18 cellular contexts compared by ENCODE assay signal in genomic region chr20:18032977-18033892, GRCh38. TPM values are rescaled to one million over a fixed set of nuclear protein-coding genes. Genes with fewer than 3 reads are reported as not detected.
DNase-seq lines count a peak whose midpoint lies in the region; ATAC-seq, FAIRE-seq and TF ChIP-seq lines count a peak whose summit lies in the region.
"Had no signal": no experiment of that assay in that cellular context is flagged by ENCODE, and none has a peak within 500 bp of the region (broad histone marks: within the 10 kb centered on the region; RNA-seq: fewer than 3 reads in every experiment).

No MANE protein-coding gene starts in this region.

- no peaks in the 10 kb centered on the region for H3K9me3 ChIP-seq in tibial nerve

- FAIRE-seq in urothelium cell line (lab: Jason Lieb, UNC): no peak

- H3K27ac ChIP-seq in tibial nerve: no peak overlapping the region
- H3K27ac ChIP-seq: 22Rv1, brain microvascular endothelial cell had no signal

- TF ChIP-seq POLR2A in tibial nerve (IDR thresholded peaks at IDR 0.05): no peak

- DNase-seq in DMS 273 (lab: John Stamatoyannopoulos, UW; ENCODE audit: unreplicated experiment) (peak; percentile 5), DMS 273 treated with DMSO at 0.1 percent for 48 hours (lab: John Stamatoyannopoulos, UW) (no peak), choroid plexus epithelial cell (ENCODE audit: low read depth) (no peak), left colon (peak; percentile 74 to 83), urothelium cell line (ENCODE audit: low spot score) (peak; percentile 54), Right ventricle myocardium superior (no peak), tibial nerve (ENCODE audit: low spot score in 2 of 2) (no peak), CD1c-positive myeloid dendritic cell (ENCODE audit: extremely low spot score) (no peak)
- DNase-seq: activated CD4-positive, alpha-beta T cell treated with anti-CD3 and anti-CD28 coated beads for 4 hours; brain microvascular endothelial cell; effector memory CD8-positive, alpha-beta T cell; foreskin fibroblast; GF-D8; immature natural killer cell; NCI-H1930; NCI-H774; stimulated activated CD4-positive, alpha-beta T cell treated with anti-CD3 and anti-CD28 coated beads, Interleukin-12 subunit alpha, Interleukin-12 subunit beta, amount 100 ng/mL, for 4 hours had no signal

- H3K27me3 ChIP-seq in tibial nerve: no peaks in the 10 kb centered on the region
- H3K27me3 ChIP-seq: brain microvascular endothelial cell had no signal

- peak; percentile 25 for TF ChIP-seq CTCF in choroid plexus epithelial cell (conservative IDR thresholded peaks at IDR 0.05; ENCODE audit: low read depth, low read length)
- TF ChIP-seq CTCF in tibial nerve (IDR thresholded peaks at IDR 0.05): no peak

- no peaks in the 10 kb centered on the region for H3K36me3 ChIP-seq in tibial nerve
- H3K36me3 ChIP-seq: brain microvascular endothelial cell had no signal

- no peaks in the 10 kb centered on the region for H3K4me1 ChIP-seq in tibial nerve

- no peak overlapping the region for H3K4me3 ChIP-seq in choroid plexus epithelial cell (ENCODE audit: low read depth, low read length)
- H3K4me3 ChIP-seq in tibial nerve: no peak overlapping the region

- ATAC-seq in left colon (peak; percentile 86), Right ventricle myocardium superior (ENCODE audit: poor library complexity) (no peak)
- ATAC-seq: effector memory CD8-positive, alpha-beta T cell had no signal

- intact Hi-C loops in left colon (cut with DNase I, micrococcal nuclease) (no loop called here), Right ventricle myocardium superior (cut with DNase I) (no loop called here)

- WGBS in tibial nerve, 2 donors: 43 to 46% methylated on average over 16 to 17 of the region's 17 CpGs

- TF ChIP-seq EP300 in tibial nerve (IDR thresholded peaks at IDR 0.05): no peak

RNA-seq across cellular contexts. Expression of gene OVOL2, which starts 24.5 kb away (rescaled TPM):
- 10 to 100 TPM; 17.0 to 21.7 TPM for total RNA-seq in left colon
- not detected for total RNA-seq in Right ventricle myocardium superior
- total RNA-seq in tibial nerve: not detected

Comparison
In these comparisons a context has a peak if more than half of its experiments do, and no peak if none do; other contexts are left out.
1. DNase-seq: peak in DMS 273 (single experiment), left colon (2 of 2) and urothelium cell line (single experiment); none in DMS 273 treated with DMSO at 0.1 percent for 48 hours (single experiment), choroid plexus epithelial cell (single experiment), Right ventricle myocardium superior (single experiment), tibial nerve (0 of 2) and CD1c-positive myeloid dendritic cell (single experiment).
2. RNA of gene OVOL2, which starts 24.5 kb away (total RNA-seq): 17.0 to 21.7 TPM in left colon; not detected in Right ventricle myocardium superior (single experiment) and not detected in tibial nerve; every median in the first group is over 10 times any median in the second.